In the genomic region with DNA sequence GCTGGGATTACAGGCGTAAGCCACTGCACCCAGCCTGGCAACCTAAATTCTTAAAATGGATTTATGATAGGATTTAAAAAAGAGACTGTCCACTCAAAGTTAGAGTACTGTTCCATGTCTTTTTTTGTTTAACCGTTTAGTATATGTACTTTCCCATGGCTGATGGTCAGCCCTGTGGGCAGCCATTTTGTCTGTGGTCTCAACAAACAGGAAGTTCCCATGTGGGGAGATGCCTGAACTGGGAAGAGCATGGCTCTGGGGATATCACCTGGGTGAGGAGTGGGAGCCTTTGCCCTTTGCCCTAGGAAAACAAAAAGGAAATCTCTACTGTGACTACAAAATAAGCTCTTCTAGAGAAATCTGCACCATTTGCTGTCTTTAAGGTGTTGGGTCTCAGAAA, we compare ENCODE assay signal across 19 cellular contexts. TPM values are rescaled to one million over a fixed set of nuclear protein-coding genes. Genes with fewer than 3 reads are reported as not detected.
DNase-seq lines count a peak whose midpoint lies in the region; ATAC-seq, FAIRE-seq and TF ChIP-seq lines count a peak whose summit lies in the region.
"Had no signal": no experiment of that assay in that cellular context is flagged by ENCODE, and none has a peak within 500 bp of the region (broad histone marks: within the 10 kb centered on the region; RNA-seq: fewer than 3 reads in every experiment).

No MANE protein-coding gene starts in this region.

- CTCF ChIA-PET in HEK293 (lab: Yijun Ruan, JAX), result no interaction called here
- CTCF ChIA-PET in K562 (lab: Yijun Ruan, JAX; ENCODE audit: low intra/inter-chr PET ratio), result no interaction called here
- CTCF ChIA-PET in GM10248 (lab: Yijun Ruan, JAX), result no interaction called here

- no peak for FAIRE-seq in K562 (lab: Jason Lieb, UNC)

- in situ Hi-C loops in K562 (cut with MboI), result no loop called here

- no peaks in the 10 kb centered on the region for H3K9me3 Mint-ChIP-seq in type B pancreatic cell
- H3K9me3 Mint-ChIP-seq in mesothelial cell of epicardium, result peaks cover 9% of the 10 kb centered on the region
- H3K9me3 Mint-ChIP-seq: CD4-positive, alpha-beta memory T cell had no signal

- H3K36me3 Mint-ChIP-seq in type B pancreatic cell (no peaks in the 10 kb centered on the region), mesothelial cell of epicardium (no peaks in the 10 kb centered on the region)
- H3K36me3 Mint-ChIP-seq: CD14-positive monocyte; CD4-positive, alpha-beta memory T cell had no signal

- no peak overlapping the region for H3K9ac ChIP-seq in K562 (ENCODE audit: insufficient read depth in 1 of 2, low read depth in 2 of 2, low read length in 2 of 2)
- H3K9ac ChIP-seq: BLaER1 had no signal

- peak overlapping the region; percentile 54 for H3K27ac Mint-ChIP-seq in type B pancreatic cell
- H3K27ac Mint-ChIP-seq in mesothelial cell of epicardium, result no peak overlapping the region

- H3K4me1 ChIP-seq in HEK293 (ENCODE audit: control insufficient read depth, insufficient read depth, low read length) (no peaks in the 10 kb centered on the region), K562 (replicated peaks in 1 of 2; ENCODE audit: control insufficient read depth in 2 of 2, insufficient read depth in 2 of 2, low read length in 2 of 2) (no peaks in the 10 kb centered on the region)
- H3K4me1 ChIP-seq: BLaER1 had no signal

- TF ChIP-seq CTCF in HEK293 (tag by site-specific recombination; IDR thresholded peaks at IDR 0.05) (no peak), K562 (IDR thresholded peaks at IDR 0.05 in 2 of 3, conservative IDR thresholded peaks at IDR 0.05 in 1 of 3; ENCODE audit: insufficient read depth in 2 of 3, low read depth in 1 of 3, low read length in 3 of 3) (no peak), type B pancreatic cell (conservative IDR thresholded peaks at IDR 0.05) (no peak), mesothelial cell of epicardium (IDR thresholded peaks at IDR 0.05; ENCODE audit: unreplicated experiment) (no peak), GM10248 (IDR thresholded peaks at IDR 0.05; ENCODE audit: control extremely low read depth, extremely low read depth, low read depth, missing control alignments) (no peak)

- H3K4me1 Mint-ChIP-seq in type B pancreatic cell (ENCODE audit: unreplicated experiment), result no peaks in the 10 kb centered on the region
- H3K4me1 Mint-ChIP-seq in mesothelial cell of epicardium, result no peaks in the 10 kb centered on the region

- H3K4me2 ChIP-seq in K562 (ENCODE audit: insufficient read depth, low read length), result no peak overlapping the region
- H3K4me2 ChIP-seq: BLaER1 had no signal

- ATAC-seq in K562, result 0 out of 3 replicates have a peak, but pooled peaks have one; percentile 41

- H3K27ac ChIP-seq in HEK293 (ENCODE audit: extremely low read depth, low read depth, low read length) (no peak overlapping the region), K562 (ENCODE audit: extremely low read depth, low read depth, low read length) (no peak overlapping the region)
- H3K27ac ChIP-seq: BLaER1, HL-60 had no signal

- no peaks in the 10 kb centered on the region for H3K9me3 ChIP-seq in HEK293 (ENCODE audit: control insufficient read depth, insufficient read depth, low read depth, low read length)
- no peaks in the 10 kb centered on the region for H3K9me3 ChIP-seq in K562 (replicated peaks; ENCODE audit: control insufficient read depth, insufficient read depth, low read depth, low read length)

- H3K4me3 ChIP-seq in HEK293 (ENCODE audit: low read depth, low read length) (no peak overlapping the region), K562 (no peak overlapping the region)
- H3K4me3 ChIP-seq: BLaER1 had no signal

- peak overlapping the region; percentile 29 for H2AFZ ChIP-seq in K562 (ENCODE audit: low read depth, low read length)

- TF ChIP-seq POLR2A in K562 (conservative IDR thresholded peaks at IDR 0.05), result no peak

- H3K9me1 ChIP-seq in K562 (ENCODE audit: control insufficient read depth, insufficient read depth, low read length), result no peaks in the 10 kb centered on the region

- H3K79me2 ChIP-seq in K562 (ENCODE audit: control insufficient read depth, insufficient read depth, low read length), result no peaks in the 10 kb centered on the region

- H3K27me3 ChIP-seq in K562 (ENCODE audit: control insufficient read depth in 2 of 2, insufficient read depth in 2 of 2, low read length in 2 of 2), result no peaks in the 10 kb centered on the region
- H3K27me3 ChIP-seq: BLaER1 had no signal

- TF ChIP-seq EP300 in K562 (IDR thresholded peaks at IDR 0.05; ENCODE audit: low read length), result no peak

- no peaks in the 10 kb centered on the region for H4K20me1 ChIP-seq in K562 (replicated peaks; ENCODE audit: control insufficient read depth, insufficient read depth, low read length)
- H4K20me1 ChIP-seq: BLaER1 had no signal

- BruUV-seq in K562 (replicated peaks; lab: Mats Ljungman, UMichigan), result no TSS peak

- 52% methylated on average over 2 of the region's 2 CpGs for WGBS in K562 (ENCODE audit: insufficient coverage, low coverage, missing lambda C conversion rate)

- POLR2A ChIA-PET in HEK293 (lab: Yijun Ruan, JAX) (no interaction called here), K562 (lab: Yijun Ruan, JAX) (no interaction called here), GM10248 (lab: Yijun Ruan, JAX) (no interaction called here)

- H3K27me3 Mint-ChIP-seq in type B pancreatic cell, result no peaks in the 10 kb centered on the region
- H3K27me3 Mint-ChIP-seq in mesothelial cell of epicardium (ENCODE audit: low read depth), result no peaks in the 10 kb centered on the region
- H3K27me3 Mint-ChIP-seq: CD4-positive, alpha-beta memory T cell had no signal

- DNase-seq in activated CD8-positive, alpha-beta memory T cell treated with anti-CD3 and anti-CD28 coated beads, Interleukin-2, amount 50 U/mL, for 48 hours, result peak; percentile 7
- no peak for DNase-seq in activated CD8-positive, alpha-beta memory T cell treated with anti-CD3 and anti-CD28 coated beads for 24 hours
- DNase-seq in K562 (ENCODE audit: extremely low read depth in 1 of 4, low spot score in 3 of 4) (no peak), type B pancreatic cell (ENCODE audit: extremely low spot score, unreplicated experiment) (no peak), mesothelial cell of epicardium (ENCODE audit: low spot score in 2 of 2, unreplicated experiment in 2 of 2) (no peak), GM10248 (ENCODE audit: extremely low spot score) (no peak), NCI-H345 (lab: John Stamatoyannopoulos, UW) (no peak)
- DNase-seq: 8988T; CD4-positive, alpha-beta memory T cell; DMS153; DMS79; GDM1; H7; IMR-90; KBM-7 had no signal

- H3K36me3 ChIP-seq in HEK293 (ENCODE audit: control insufficient read depth in 2 of 2, insufficient read depth in 1 of 2, low read length in 2 of 2), result no peaks in the 10 kb centered on the region
- no peaks in the 10 kb centered on the region for H3K36me3 ChIP-seq in K562 (ENCODE audit: control insufficient read depth, insufficient read depth, low read length)
- H3K36me3 ChIP-seq: BLaER1 had no signal

- intact Hi-C loops in K562 (cut with micrococcal nuclease), result no loop called here

- H3K4me3 Mint-ChIP-seq in type B pancreatic cell (no peak overlapping the region), mesothelial cell of epicardium (no peak overlapping the region)
- H3K4me3 Mint-ChIP-seq: CD14-positive monocyte; CD4-positive, alpha-beta memory T cell had no signal

- TF ChIP-seq RAD21 in K562 (CRISPR knock-in tag; conservative IDR thresholded peaks at IDR 0.05 in 1 of 2, IDR thresholded peaks at IDR 0.05 in 1 of 2), result no peak

TF ChIP-seq in HEK293, 187 proteins besides CTCF, POLR2A, EP300 and RAD21:
- TF ChIP-seq, protein P1, sequence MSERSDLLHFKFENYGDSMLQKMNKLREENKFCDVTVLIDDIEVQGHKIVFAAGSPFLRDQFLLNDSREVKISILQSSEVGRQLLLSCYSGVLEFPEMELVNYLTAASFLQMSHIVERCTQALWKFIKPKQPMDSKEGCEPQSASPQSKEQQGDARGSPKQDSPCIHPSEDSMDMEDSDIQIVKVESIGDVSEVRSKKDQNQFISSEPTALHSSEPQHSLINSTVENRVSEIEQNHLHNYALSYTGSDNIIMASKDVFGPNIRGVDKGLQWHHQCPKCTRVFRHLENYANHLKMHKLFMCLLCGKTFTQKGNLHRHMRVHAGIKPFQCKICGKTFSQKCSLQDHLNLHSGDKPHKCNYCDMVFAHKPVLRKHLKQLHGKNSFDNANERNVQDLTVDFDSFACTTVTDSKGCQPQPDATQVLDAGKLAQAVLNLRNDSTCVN (tag by site-specific recombination; optimal IDR thresholded peaks at IDR 0.05), result peak; percentile 1
- no peak for TF ChIP-seq ZNF174 (tag by site-specific recombination; IDR thresholded peaks at IDR 0.05)

TF ChIP-seq in K562, 482 proteins besides CTCF, POLR2A, EP300 and RAD21:
- TF ChIP-seq JUNB (CRISPR knock-in tag; conservative IDR thresholded peaks at IDR 0.05) (no peak), DDX20 (tag; IDR thresholded peaks at IDR 0.05; ENCODE audit: low read depth) (no peak), YY1 (IDR thresholded peaks at IDR 0.05; ENCODE audit: borderline replicate concordance in 1 of 3, control insufficient read depth in 1 of 3, extremely low read depth in 1 of 3, insufficient read depth in 3 of 3, insufficient read length in 1 of 3, insufficient replicate concordance in 2 of 3, low read depth in 1 of 3, low read length in 2 of 3) (peak in 2 of 3 experiments; percentile 35 to 78)
TF ChIP-seq in K562: peak in this region for 1.

RNA-seq across cellular contexts. Expression of a gene that starts 27.5 kb away (rescaled TPM):
- total RNA-seq in K562 (2011; cell fraction: chromatin; rRNA removed; ENCODE audit: low replicate concordance), result 19.7 and 24.1 TPM in 2 replicates
- total RNA-seq in K562 (2011; cell fraction: nucleolus; rRNA removed), result 17.4 and 22.8 TPM in 2 replicates
- total RNA-seq in K562 (2011; cell fraction: nucleoplasm; rRNA removed), result 17.6 and 18.1 TPM in 2 replicates
- total RNA-seq in K562 (2014; rRNA removed) (26.4 and 35.6 TPM in 2 replicates), K562 (2014; rRNA removed; fragmentation: Illumina TruSeq; extraction: Trizol) (50.2 and 52.2 TPM in 2 replicates), K562 (2015; rRNA removed; fragmentation: Illumina TruSeq; extraction: Trizol) (52.2 and 55.2 TPM in 2 replicates), K562 (2021) (36.6 and 40.2 TPM in 2 replicates), type B pancreatic cell (ENCODE audit: low replicate concordance) (41.3 and 50.4 TPM in 2 replicates), mesothelial cell of epicardium (55.0 to 56.6 TPM (median 55.1 TPM) in 3 replicates)
- polyA plus RNA-seq in K562 (2011; rRNA removed) (11.6 and 14.1 TPM in 2 replicates), K562 (2014; fragmentation: Illumina TruSeq; extraction: Trizol) (46.2 and 64.1 TPM in 2 replicates), K562 (2014; fragmentation: Nextera tagmentation; extraction: Ambion mirVana) (100 to 1,000 TPM; 119 to 145 TPM), K562 (2014; rRNA removed) (33.7 and 34.6 TPM in 2 replicates)
- polyA plus RNA-seq in K562 (2011; cell fraction: cytosol; rRNA removed), result 15.5 and 20.6 TPM in 2 replicates
- 20.8 and 22.1 TPM in 2 replicates for polyA plus RNA-seq in K562 (2011; cell fraction: nucleus; rRNA removed)
- 42.3 and 44.7 TPM in 2 replicates for polyA plus RNA-seq in K562 (2012)
- polyA minus RNA-seq in K562 (2011; rRNA and poly(A)+ RNA removed), result 12.1 and 17.0 TPM in 2 replicates
- 13.9 and 18.3 TPM in 2 replicates for polyA minus RNA-seq in K562 (2011; cell fraction: cytosol; rRNA and poly(A)+ RNA removed)
- polyA minus RNA-seq in K562 (2011; cell fraction: nucleus; rRNA and poly(A)+ RNA removed), result 11.1 and 11.6 TPM in 2 replicates
